17 cellular contexts compared by ENCODE assay signal in genomic region chr17:62187681-62188080, GRCh38.
DNase-seq lines count a peak whose midpoint lies in the region; ATAC-seq, FAIRE-seq and TF ChIP-seq lines count a peak whose summit lies in the region.
"Had no signal": no experiment of that assay in that cellular context is flagged by ENCODE, and none has a peak within 500 bp of the region (broad histone marks: within the 10 kb centered on the region; RNA-seq: fewer than 3 reads in every experiment).

No MANE protein-coding gene starts in this region.

- H3K27ac Mint-ChIP-seq in Caco-2 (ENCODE audit: unreplicated experiment): peak overlapping the region; percentile 99
- H3K27ac Mint-ChIP-seq: activated CD8-positive, alpha-beta memory T cell treated with anti-CD3 and anti-CD28 coated beads, Interleukin-2, amount 10 ng/mL, durations not matched to agents 7 days and 5 days had no signal

- H3K9me1 ChIP-seq in K562 (ENCODE audit: control insufficient read depth, insufficient read depth, low read length): peaks cover 4% of the 10 kb centered on the region

- H3K4me1 Mint-ChIP-seq in Caco-2 (ENCODE audit: low read depth, unreplicated experiment): peaks cover 30% of the 10 kb centered on the region
- H3K4me1 Mint-ChIP-seq: activated CD8-positive, alpha-beta memory T cell treated with anti-CD3 and anti-CD28 coated beads, Interleukin-2, amount 10 ng/mL, durations not matched to agents 7 days and 5 days had no signal

- no peak for TF ChIP-seq RAD21 in K562 (CRISPR knock-in tag; conservative IDR thresholded peaks at IDR 0.05 in 1 of 2, IDR thresholded peaks at IDR 0.05 in 1 of 2)

- H3K36me3 ChIP-seq in Caco-2 (ENCODE audit: control insufficient read depth, insufficient read depth, low read length) (no peaks in the 10 kb centered on the region), K562 (ENCODE audit: control insufficient read depth, insufficient read depth, low read length) (no peaks in the 10 kb centered on the region), mucosa of rectum (ENCODE audit: control insufficient read depth in 2 of 2, insufficient read depth in 2 of 2, low read length in 2 of 2) (no peaks in the 10 kb centered on the region)
- H3K36me3 ChIP-seq: vagina had no signal

- no peaks in the 10 kb centered on the region for H3K79me2 ChIP-seq in K562 (ENCODE audit: control insufficient read depth, insufficient read depth, low read length)

- no peak for TF ChIP-seq POLR2A in K562 (conservative IDR thresholded peaks at IDR 0.05)

- TF ChIP-seq EP300 in K562 (IDR thresholded peaks at IDR 0.05; ENCODE audit: low read length): peak; percentile 86

- H3K4me1 ChIP-seq in Caco-2: peaks cover 34% of the 10 kb centered on the region
- peaks cover 12 to 17% of the 10 kb centered on the region in 2 experiments for H3K4me1 ChIP-seq in K562 (replicated peaks in 1 of 2; ENCODE audit: control insufficient read depth in 2 of 2, insufficient read depth in 2 of 2, low read length in 2 of 2)
- H3K4me1 ChIP-seq in mucosa of rectum (ENCODE audit: control insufficient read depth in 2 of 2, insufficient read depth in 2 of 2, low read length in 2 of 2): peaks cover 6 to 14% of the 10 kb centered on the region in 2 donors
- H3K4me1 ChIP-seq: vagina had no signal

- no peaks in the 10 kb centered on the region for H3K27me3 Mint-ChIP-seq in Caco-2 (ENCODE audit: insufficient read depth, unreplicated experiment)

- DNase-seq in Caco-2: no peak
- DNase-seq in LHCN-M2 (ENCODE audit: low read depth): peak; percentile 72
- peak in 2 of 4 experiments; percentile 50 to 60 for DNase-seq in K562 (ENCODE audit: extremely low read depth in 1 of 4, low spot score in 3 of 4)
- no peak for DNase-seq in SKM-1 (lab: John Stamatoyannopoulos, UW; ENCODE audit: unreplicated experiment)
- no peak for DNase-seq in T-helper 9 cell
- DNase-seq: activated CD8-positive, alpha-beta memory T cell treated with anti-CD3 and anti-CD28 coated beads, Interleukin-2, amount 10 ng/mL, durations not matched to agents 7 days and 5 days; activated effector memory CD4-positive, alpha-beta T cell treated with anti-CD3 and anti-CD28 coated beads, Interleukin-2, amount 50 U/mL, for 16 hours; NCI-H2029; NCI-H526 treated with DMSO at 0.1 percent for 48 hours; stimulated activated CD4-positive, alpha-beta T cell treated with anti-CD3 and anti-CD28 coated beads, Interleukin-12 subunit alpha, Interleukin-12 subunit beta, amount 100 ng/mL, for 4 hours had no signal

- ATAC-seq in K562 (no peak), GM19463 (IDR thresholded peaks at IDR 0.05; ENCODE audit: unreplicated experiment) (no peak), HG03342 (IDR thresholded peaks at IDR 0.05; ENCODE audit: unreplicated experiment) (no peak)
- ATAC-seq: activated CD4-positive, CD25-positive, alpha-beta regulatory T cell treated with anti-CD3 and anti-CD28 coated beads, Interleukin-2, amount 50 U/mL, for 24 hours; activated CD8-positive, alpha-beta memory T cell treated with anti-CD3 and anti-CD28 coated beads, Interleukin-2, amount 10 ng/mL, durations not matched to agents 7 days and 5 days; Panc1 had no signal

- H3K4me3 Mint-ChIP-seq in Caco-2 (ENCODE audit: unreplicated experiment): no peak overlapping the region
- H3K4me3 Mint-ChIP-seq: activated CD8-positive, alpha-beta memory T cell treated with anti-CD3 and anti-CD28 coated beads, Interleukin-2, amount 10 ng/mL, durations not matched to agents 7 days and 5 days had no signal

- POLR2A ChIA-PET in Caco-2 (lab: Charles Lee): interaction anchor here (1.0 kb wide), 1 partner anchor 39 kb away, joined by 3 read pairs; no protein-coding TSS in a partner anchor
- POLR2A ChIA-PET in K562 (lab: Yijun Ruan, JAX): interaction anchor here (1.1 to 1.2 kb wide), 2 partner anchors 14 to 15 kb away, joined by 3 to 5 read pairs; no protein-coding TSS in a partner anchor

- BruUV-seq in Caco-2 (replicated peaks; lab: Mats Ljungman, UMichigan): no TSS peak
- BruUV-seq in K562 (replicated peaks; lab: Mats Ljungman, UMichigan): no TSS peak

- 0 out of 2 replicates have a peak overlapping the region, but pooled peaks have one; percentile 12 for H2AFZ ChIP-seq in K562 (ENCODE audit: low read depth, low read length)

- H4K20me1 ChIP-seq in K562 (replicated peaks; ENCODE audit: control insufficient read depth, insufficient read depth, low read length): no peaks in the 10 kb centered on the region

- H3K27ac ChIP-seq in K562 (ENCODE audit: extremely low read depth, low read depth, low read length) (peak overlapping the region; percentile 13; the same call in 2 of the 3 replicates), mucosa of rectum (ENCODE audit: low read depth in 2 of 2, low read length in 2 of 2) (peak overlapping the region; percentile 62 to 75)
- H3K27ac ChIP-seq: coronary artery, vagina had no signal

- H3K27me3 ChIP-seq in Caco-2 (replicated peaks; ENCODE audit: control insufficient read depth, insufficient read depth, low read length): no peaks in the 10 kb centered on the region
- no peaks in the 10 kb centered on the region for H3K27me3 ChIP-seq in K562 (ENCODE audit: control insufficient read depth in 2 of 2, insufficient read depth in 2 of 2, low read length in 2 of 2)
- no peaks in the 10 kb centered on the region for H3K27me3 ChIP-seq in mucosa of rectum (ENCODE audit: control insufficient read depth in 2 of 2, insufficient read depth in 2 of 2, low read length in 2 of 2)
- H3K27me3 ChIP-seq: vagina had no signal

- TF ChIP-seq CTCF in Caco-2 (IDR thresholded peaks at IDR 0.05; ENCODE audit: insufficient read depth in 1 of 2, low read depth in 1 of 2, low read length in 1 of 2, severe bottlenecking in 1 of 2, unreplicated experiment in 1 of 2) (no peak), K562 (IDR thresholded peaks at IDR 0.05 in 2 of 3, conservative IDR thresholded peaks at IDR 0.05 in 1 of 3; ENCODE audit: insufficient read depth in 2 of 3, low read depth in 1 of 3, low read length in 3 of 3) (no peak)

- no peak for FAIRE-seq in K562 (lab: Jason Lieb, UNC)

- H3K9me3 ChIP-seq in Caco-2 (no peaks in the 10 kb centered on the region), K562 (replicated peaks; ENCODE audit: control insufficient read depth, insufficient read depth, low read depth, low read length) (no peaks in the 10 kb centered on the region), mucosa of rectum (ENCODE audit: control insufficient read depth in 2 of 2, low read length in 2 of 2) (no peaks in the 10 kb centered on the region)
- H3K9me3 ChIP-seq: vagina had no signal

- H3K4me3 ChIP-seq in Caco-2 (ENCODE audit: low read depth, low read length): no peak overlapping the region
- H3K4me3 ChIP-seq in K562: no peak overlapping the region
- no peak overlapping the region for H3K4me3 ChIP-seq in mucosa of rectum (ENCODE audit: low read length in 2 of 2)
- H3K4me3 ChIP-seq: coronary artery, vagina had no signal

- H3K9me3 Mint-ChIP-seq in Caco-2 (ENCODE audit: unreplicated experiment): peaks cover 15% of the 10 kb centered on the region

- CTCF ChIA-PET in Caco-2 (lab: Charles Lee): interaction anchor here (1.3 kb wide), 1 partner anchor 78 kb away, joined by 4 read pairs; no protein-coding TSS in a partner anchor
- CTCF ChIA-PET in K562 (lab: Yijun Ruan, JAX; ENCODE audit: low intra/inter-chr PET ratio): no interaction called here

- intact Hi-C loops in Caco-2 (cut with micrococcal nuclease; ENCODE audit: unreplicated experiment) (loop anchor here (1.0 to 2.0 kb wide), 2 partner anchors 18 to 23 kb away; no protein-coding TSS in a partner anchor), K562 (cut with micrococcal nuclease) (no loop called here)

- no peak overlapping the region for H3K4me2 ChIP-seq in K562 (ENCODE audit: insufficient read depth, low read length)

- in situ Hi-C loops in K562 (cut with MboI): no loop called here

- WGBS in K562 (ENCODE audit: insufficient coverage, low coverage, missing lambda C conversion rate): 7% methylated on average over 3 of the region's 3 CpGs

- no peak overlapping the region for H3K9ac ChIP-seq in K562 (ENCODE audit: insufficient read depth in 1 of 2, low read depth in 2 of 2, low read length in 2 of 2)
- no peak overlapping the region for H3K9ac ChIP-seq in mucosa of rectum (ENCODE audit: low read depth in 1 of 2, low read length in 2 of 2)

- H3K36me3 Mint-ChIP-seq in Caco-2 (ENCODE audit: insufficient read depth, unreplicated experiment): peaks cover 11% of the 10 kb centered on the region
- H3K36me3 Mint-ChIP-seq: activated CD8-positive, alpha-beta memory T cell treated with anti-CD3 and anti-CD28 coated beads, Interleukin-2, amount 10 ng/mL, durations not matched to agents 7 days and 5 days had no signal

TF ChIP-seq in K562, 482 proteins besides CTCF, POLR2A, EP300 and RAD21 (continues in another document):
- TF ChIP-seq TRIM24 (IDR thresholded peaks at IDR 0.05) (peak; percentile 66 to 71; a peak in 3 of 4 replicates), MEIS2 (IDR thresholded peaks at IDR 0.05; ENCODE audit: partially characterized antibody) (peak; percentile 37), FOXM1 (IDR thresholded peaks at IDR 0.05; ENCODE audit: low read depth) (peak; percentile 37; the same call in 1 of the 2 replicates), FOXM1 (CRISPR knock-in tag; IDR thresholded peaks at IDR 0.05; ENCODE audit: low read depth) (no peak), TAL1 (IDR thresholded peaks at IDR 0.05) (peak; percentile 80), TCF3 (CRISPR knock-in tag; IDR thresholded peaks at IDR 0.05) (peak; percentile 89), PKNOX1 (IDR thresholded peaks at IDR 0.05) (peak; percentile 65), NCOR1 (IDR thresholded peaks at IDR 0.05) (peak; percentile 78), YY1 (IDR thresholded peaks at IDR 0.05; ENCODE audit: borderline replicate concordance in 1 of 3, control insufficient read depth in 1 of 3, extremely low read depth in 1 of 3, insufficient read depth in 3 of 3, insufficient read length in 1 of 3, insufficient replicate concordance in 2 of 3, low read depth in 1 of 3, low read length in 2 of 3) (no peak), ZNF174 (CRISPR knock-in tag; IDR thresholded peaks at IDR 0.05) (no peak), MEF2D (tag; conservative IDR thresholded peaks at IDR 0.05; ENCODE audit: low read depth) (peak; percentile 48; the same call in 1 of the 2 replicates), TEAD4 (IDR thresholded peaks at IDR 0.05; ENCODE audit: low read length) (peak; percentile 91), TEAD4 (CRISPR knock-in tag; IDR thresholded peaks at IDR 0.05; ENCODE audit: borderline replicate concordance) (no peak), DPF2 (IDR thresholded peaks at IDR 0.05) (peak; percentile 43; the same call in 1 of the 2 replicates)
